1 cellular context compared by ENCODE assay signal in the genomic region with DNA sequence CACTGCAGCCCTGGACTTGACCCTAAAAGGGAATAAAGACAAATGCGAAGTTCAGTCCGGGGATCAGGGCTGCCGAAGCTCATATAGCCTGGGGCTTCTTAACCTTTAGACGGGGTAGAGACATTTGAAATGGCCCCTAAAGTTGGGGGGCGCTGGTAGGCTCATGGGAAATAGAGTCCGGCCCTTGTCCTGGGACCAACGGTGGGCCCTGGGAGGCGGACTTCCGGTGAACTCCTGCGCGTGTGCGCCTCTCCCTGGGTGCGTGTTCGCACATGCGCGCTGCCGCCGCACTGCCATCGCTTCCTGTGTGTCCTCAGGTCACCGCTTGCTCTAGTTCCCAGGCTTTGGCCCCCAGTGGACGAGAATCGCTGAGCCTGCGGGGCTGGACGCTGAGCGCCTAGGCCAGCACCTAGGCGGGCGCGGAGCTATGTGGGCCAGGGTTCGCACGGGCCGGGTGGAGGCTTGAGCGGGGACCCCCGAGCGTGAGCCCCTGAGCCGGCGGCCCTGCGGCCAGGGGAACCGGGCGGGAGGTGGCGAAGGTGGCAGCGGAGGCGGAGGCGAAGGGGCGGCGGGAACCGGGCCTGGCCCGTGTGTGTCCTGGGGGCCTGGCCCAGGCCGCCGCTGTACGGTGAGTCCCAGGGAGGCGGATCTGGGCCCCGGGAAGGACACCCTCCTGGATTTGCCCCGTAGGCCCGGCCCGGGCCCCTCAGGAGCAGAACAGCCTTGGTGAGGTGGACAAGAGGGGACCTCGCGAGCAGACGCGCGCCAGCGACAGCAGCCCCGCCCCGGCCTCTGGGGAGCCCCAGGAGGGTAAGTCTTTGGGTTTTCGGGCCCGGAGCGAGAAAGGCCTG.
A peak's percentile ranks its signal among the peaks of the same experiment; 100 is the strongest.
TF ChIP-seq lines count a peak whose summit lies in the region.

No MANE protein-coding gene starts in this region.

TF ChIP-seq in HepG2, 621 proteins besides CTCF, POLR2A, EP300 and RAD21 (continued from another document and continues in another):
- TF ChIP-seq, protein P1, sequence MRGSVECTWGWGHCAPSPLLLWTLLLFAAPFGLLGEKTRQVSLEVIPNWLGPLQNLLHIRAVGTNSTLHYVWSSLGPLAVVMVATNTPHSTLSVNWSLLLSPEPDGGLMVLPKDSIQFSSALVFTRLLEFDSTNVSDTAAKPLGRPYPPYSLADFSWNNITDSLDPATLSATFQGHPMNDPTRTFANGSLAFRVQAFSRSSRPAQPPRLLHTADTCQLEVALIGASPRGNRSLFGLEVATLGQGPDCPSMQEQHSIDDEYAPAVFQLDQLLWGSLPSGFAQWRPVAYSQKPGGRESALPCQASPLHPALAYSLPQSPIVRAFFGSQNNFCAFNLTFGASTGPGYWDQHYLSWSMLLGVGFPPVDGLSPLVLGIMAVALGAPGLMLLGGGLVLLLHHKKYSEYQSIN (CRISPR knock-in tag; IDR thresholded peaks at IDR 0.05; ENCODE audit: borderline replicate concordance) = no peak
- TF ChIP-seq CEBPB (IDR thresholded peaks at IDR 0.05; ENCODE audit: borderline replicate concordance, low read depth, low read length) = no peak
- TF ChIP-seq GATAD2A (CRISPR knock-in tag; IDR thresholded peaks at IDR 0.05) = peak; percentile 33; the same call in 1 of the 2 replicates
- TF ChIP-seq SRY (CRISPR knock-in tag; IDR thresholded peaks at IDR 0.05) = peak; percentile 75; the same call in 1 of the 2 replicates
- TF ChIP-seq ZNF816 (CRISPR knock-in tag; IDR thresholded peaks at IDR 0.05; ENCODE audit: borderline replicate concordance) = no peak
- no peak for TF ChIP-seq ZBTB20 (CRISPR knock-in tag; IDR thresholded peaks at IDR 0.05; ENCODE audit: borderline replicate concordance, low read depth)
- peak; percentile 31; the same call in 1 of the 2 replicates for TF ChIP-seq STAG1 (CRISPR knock-in tag; IDR thresholded peaks at IDR 0.05)
- TF ChIP-seq PAWR (CRISPR knock-in tag; IDR thresholded peaks at IDR 0.05; ENCODE audit: borderline replicate concordance) = no peak
- TF ChIP-seq NFKBIZ (CRISPR knock-in tag; IDR thresholded peaks at IDR 0.05) = no peak
- no peak for TF ChIP-seq KMT2A (CRISPR knock-in tag; IDR thresholded peaks at IDR 0.05)
- TF ChIP-seq, protein P2, sequence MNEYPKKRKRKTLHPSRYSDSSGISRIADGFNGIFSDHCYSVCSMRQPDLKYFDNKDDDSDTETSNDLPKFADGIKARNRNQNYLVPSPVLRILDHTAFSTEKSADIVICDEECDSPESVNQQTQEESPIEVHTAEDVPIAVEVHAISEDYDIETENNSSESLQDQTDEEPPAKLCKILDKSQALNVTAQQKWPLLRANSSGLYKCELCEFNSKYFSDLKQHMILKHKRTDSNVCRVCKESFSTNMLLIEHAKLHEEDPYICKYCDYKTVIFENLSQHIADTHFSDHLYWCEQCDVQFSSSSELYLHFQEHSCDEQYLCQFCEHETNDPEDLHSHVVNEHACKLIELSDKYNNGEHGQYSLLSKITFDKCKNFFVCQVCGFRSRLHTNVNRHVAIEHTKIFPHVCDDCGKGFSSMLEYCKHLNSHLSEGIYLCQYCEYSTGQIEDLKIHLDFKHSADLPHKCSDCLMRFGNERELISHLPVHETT (CRISPR knock-in tag; conservative IDR thresholded peaks at IDR 0.05) = peak; percentile 44; the same call in 1 of the 2 replicates
- TF ChIP-seq MAFG (CRISPR knock-in tag; IDR thresholded peaks at IDR 0.05) = no peak
- TF ChIP-seq, protein P3, sequence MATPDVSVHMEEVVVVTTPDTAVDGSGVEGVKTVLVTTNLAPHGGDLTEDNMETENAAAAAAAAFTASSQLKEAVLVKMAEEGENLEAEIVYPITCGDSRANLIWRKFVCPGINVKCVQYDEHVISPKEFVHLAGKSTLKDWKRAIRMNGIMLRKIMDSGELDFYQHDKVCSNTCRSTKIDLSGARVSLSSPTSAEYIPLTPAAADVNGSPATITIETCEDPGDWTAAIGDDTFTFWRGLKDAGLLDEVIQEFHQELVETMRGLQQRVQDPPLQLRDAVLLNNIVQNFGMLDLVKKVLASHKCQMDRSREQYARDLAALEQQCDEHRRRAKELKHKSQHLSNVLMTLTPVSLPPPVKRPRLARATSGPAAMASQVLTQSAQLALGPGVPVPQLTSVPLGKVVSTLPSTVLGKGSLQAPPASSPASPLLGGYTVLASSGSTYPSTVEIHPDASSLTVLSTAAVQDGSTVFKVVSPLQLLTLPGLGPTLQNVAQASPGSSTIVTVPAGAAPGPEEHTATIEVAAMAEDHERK (CRISPR knock-in tag; IDR thresholded peaks at IDR 0.05; ENCODE audit: low read depth) = no peak
- TF ChIP-seq, protein P4, sequence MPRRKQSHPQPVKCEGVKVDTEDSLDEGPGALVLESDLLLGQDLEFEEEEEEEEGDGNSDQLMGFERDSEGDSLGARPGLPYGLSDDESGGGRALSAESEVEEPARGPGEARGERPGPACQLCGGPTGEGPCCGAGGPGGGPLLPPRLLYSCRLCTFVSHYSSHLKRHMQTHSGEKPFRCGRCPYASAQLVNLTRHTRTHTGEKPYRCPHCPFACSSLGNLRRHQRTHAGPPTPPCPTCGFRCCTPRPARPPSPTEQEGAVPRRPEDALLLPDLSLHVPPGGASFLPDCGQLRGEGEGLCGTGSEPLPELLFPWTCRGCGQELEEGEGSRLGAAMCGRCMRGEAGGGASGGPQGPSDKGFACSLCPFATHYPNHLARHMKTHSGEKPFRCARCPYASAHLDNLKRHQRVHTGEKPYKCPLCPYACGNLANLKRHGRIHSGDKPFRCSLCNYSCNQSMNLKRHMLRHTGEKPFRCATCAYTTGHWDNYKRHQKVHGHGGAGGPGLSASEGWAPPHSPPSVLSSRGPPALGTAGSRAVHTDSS (CRISPR knock-in tag; conservative IDR thresholded peaks at IDR 0.05) = no peak
- TF ChIP-seq RARG (CRISPR knock-in tag; IDR thresholded peaks at IDR 0.05; ENCODE audit: low read depth) = no peak
- TF ChIP-seq ZNF160 (CRISPR knock-in tag; IDR thresholded peaks at IDR 0.05) = peak; percentile 59; the same call in 1 of the 2 replicates
- TF ChIP-seq, protein P5, sequence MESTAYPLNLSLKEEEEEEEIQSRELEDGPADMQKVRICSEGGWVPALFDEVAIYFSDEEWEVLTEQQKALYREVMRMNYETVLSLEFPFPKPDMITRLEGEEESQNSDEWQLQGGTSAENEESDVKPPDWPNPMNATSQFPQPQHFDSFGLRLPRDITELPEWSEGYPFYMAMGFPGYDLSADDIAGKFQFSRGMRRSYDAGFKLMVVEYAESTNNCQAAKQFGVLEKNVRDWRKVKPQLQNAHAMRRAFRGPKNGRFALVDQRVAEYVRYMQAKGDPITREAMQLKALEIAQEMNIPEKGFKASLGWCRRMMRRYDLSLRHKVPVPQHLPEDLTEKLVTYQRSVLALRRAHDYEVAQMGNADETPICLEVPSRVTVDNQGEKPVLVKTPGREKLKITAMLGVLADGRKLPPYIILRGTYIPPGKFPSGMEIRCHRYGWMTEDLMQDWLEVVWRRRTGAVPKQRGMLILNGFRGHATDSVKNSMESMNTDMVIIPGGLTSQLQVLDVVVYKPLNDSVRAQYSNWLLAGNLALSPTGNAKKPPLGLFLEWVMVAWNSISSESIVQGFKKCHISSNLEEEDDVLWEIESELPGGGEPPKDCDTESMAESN (CRISPR knock-in tag; conservative IDR thresholded peaks at IDR 0.05) = peak; percentile 73
- TF ChIP-seq ZNF30 (CRISPR knock-in tag; IDR thresholded peaks at IDR 0.05) = no peak
- no peak for TF ChIP-seq KDM4B (CRISPR knock-in tag; IDR thresholded peaks at IDR 0.05)
- TF ChIP-seq, protein P6, sequence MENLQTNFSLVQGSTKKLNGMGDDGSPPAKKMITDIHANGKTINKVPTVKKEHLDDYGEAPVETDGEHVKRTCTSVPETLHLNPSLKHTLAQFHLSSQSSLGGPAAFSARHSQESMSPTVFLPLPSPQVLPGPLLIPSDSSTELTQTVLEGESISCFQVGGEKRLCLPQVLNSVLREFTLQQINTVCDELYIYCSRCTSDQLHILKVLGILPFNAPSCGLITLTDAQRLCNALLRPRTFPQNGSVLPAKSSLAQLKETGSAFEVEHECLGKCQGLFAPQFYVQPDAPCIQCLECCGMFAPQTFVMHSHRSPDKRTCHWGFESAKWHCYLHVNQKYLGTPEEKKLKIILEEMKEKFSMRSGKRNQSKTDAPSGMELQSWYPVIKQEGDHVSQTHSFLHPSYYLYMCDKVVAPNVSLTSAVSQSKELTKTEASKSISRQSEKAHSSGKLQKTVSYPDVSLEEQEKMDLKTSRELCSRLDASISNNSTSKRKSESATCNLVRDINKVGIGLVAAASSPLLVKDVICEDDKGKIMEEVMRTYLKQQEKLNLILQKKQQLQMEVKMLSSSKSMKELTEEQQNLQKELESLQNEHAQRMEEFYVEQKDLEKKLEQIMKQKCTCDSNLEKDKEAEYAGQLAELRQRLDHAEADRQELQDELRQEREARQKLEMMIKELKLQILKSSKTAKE (CRISPR knock-in tag; IDR thresholded peaks at IDR 0.05; ENCODE audit: borderline replicate concordance) = no peak
- TF ChIP-seq, protein P7, sequence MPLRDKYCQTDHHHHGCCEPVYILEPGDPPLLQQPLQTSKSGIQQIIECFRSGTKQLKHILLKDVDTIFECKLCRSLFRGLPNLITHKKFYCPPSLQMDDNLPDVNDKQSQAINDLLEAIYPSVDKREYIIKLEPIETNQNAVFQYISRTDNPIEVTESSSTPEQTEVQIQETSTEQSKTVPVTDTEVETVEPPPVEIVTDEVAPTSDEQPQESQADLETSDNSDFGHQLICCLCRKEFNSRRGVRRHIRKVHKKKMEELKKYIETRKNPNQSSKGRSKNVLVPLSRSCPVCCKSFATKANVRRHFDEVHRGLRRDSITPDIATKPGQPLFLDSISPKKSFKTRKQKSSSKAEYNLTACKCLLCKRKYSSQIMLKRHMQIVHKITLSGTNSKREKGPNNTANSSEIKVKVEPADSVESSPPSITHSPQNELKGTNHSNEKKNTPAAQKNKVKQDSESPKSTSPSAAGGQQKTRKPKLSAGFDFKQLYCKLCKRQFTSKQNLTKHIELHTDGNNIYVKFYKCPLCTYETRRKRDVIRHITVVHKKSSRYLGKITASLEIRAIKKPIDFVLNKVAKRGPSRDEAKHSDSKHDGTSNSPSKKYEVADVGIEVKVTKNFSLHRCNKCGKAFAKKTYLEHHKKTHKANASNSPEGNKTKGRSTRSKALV (CRISPR knock-in tag; IDR thresholded peaks at IDR 0.05) = peak; percentile 62; the same call in 1 of the 2 replicates
- TF ChIP-seq, protein P8, sequence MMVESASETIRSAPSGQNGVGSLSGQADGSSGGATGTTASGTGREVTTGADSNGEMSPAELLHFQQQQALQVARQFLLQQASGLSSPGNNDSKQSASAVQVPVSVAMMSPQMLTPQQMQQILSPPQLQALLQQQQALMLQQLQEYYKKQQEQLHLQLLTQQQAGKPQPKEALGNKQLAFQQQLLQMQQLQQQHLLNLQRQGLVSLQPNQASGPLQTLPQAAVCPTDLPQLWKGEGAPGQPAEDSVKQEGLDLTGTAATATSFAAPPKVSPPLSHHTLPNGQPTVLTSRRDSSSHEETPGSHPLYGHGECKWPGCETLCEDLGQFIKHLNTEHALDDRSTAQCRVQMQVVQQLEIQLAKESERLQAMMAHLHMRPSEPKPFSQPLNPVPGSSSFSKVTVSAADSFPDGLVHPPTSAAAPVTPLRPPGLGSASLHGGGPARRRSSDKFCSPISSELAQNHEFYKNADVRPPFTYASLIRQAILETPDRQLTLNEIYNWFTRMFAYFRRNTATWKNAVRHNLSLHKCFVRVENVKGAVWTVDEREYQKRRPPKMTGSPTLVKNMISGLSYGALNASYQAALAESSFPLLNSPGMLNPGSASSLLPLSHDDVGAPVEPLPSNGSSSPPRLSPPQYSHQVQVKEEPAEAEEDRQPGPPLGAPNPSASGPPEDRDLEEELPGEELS (CRISPR knock-in tag; IDR thresholded peaks at IDR 0.05) = peak; percentile 16; the same call in 1 of the 2 replicates
- peak; percentile 57; the same call in 1 of the 2 replicates for TF ChIP-seq ZNF224 (CRISPR knock-in tag; IDR thresholded peaks at IDR 0.05)
- TF ChIP-seq ZNF577 (CRISPR knock-in tag; IDR thresholded peaks at IDR 0.05; ENCODE audit: borderline replicate concordance, low read depth) = no peak
- no peak for TF ChIP-seq JDP2 (CRISPR knock-in tag; IDR thresholded peaks at IDR 0.05; ENCODE audit: borderline replicate concordance)
- TF ChIP-seq ZNF382 (CRISPR knock-in tag; IDR thresholded peaks at IDR 0.05; ENCODE audit: borderline replicate concordance) = no peak
- no peak for TF ChIP-seq ZNF841 (CRISPR knock-in tag; IDR thresholded peaks at IDR 0.05; ENCODE audit: borderline replicate concordance)
- no peak for TF ChIP-seq TSC22D2 (CRISPR knock-in tag; IDR thresholded peaks at IDR 0.05; ENCODE audit: borderline replicate concordance)
- TF ChIP-seq TAF15 (IDR thresholded peaks at IDR 0.05; ENCODE audit: low read depth, low read length, poor library complexity, severe bottlenecking) = peak; percentile 17
- TF ChIP-seq, protein P9, sequence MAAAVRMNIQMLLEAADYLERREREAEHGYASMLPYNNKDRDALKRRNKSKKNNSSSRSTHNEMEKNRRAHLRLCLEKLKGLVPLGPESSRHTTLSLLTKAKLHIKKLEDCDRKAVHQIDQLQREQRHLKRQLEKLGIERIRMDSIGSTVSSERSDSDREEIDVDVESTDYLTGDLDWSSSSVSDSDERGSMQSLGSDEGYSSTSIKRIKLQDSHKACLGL (CRISPR knock-in tag; IDR thresholded peaks at IDR 0.05) = peak; percentile 91
- TF ChIP-seq, protein P10, sequence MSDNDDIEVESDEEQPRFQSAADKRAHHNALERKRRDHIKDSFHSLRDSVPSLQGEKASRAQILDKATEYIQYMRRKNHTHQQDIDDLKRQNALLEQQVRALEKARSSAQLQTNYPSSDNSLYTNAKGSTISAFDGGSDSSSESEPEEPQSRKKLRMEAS (IDR thresholded peaks at IDR 0.05) = peak; percentile 65
- no peak for TF ChIP-seq PAX8 (CRISPR knock-in tag; IDR thresholded peaks at IDR 0.05; ENCODE audit: borderline replicate concordance)
- TF ChIP-seq ZNF143 (CRISPR knock-in tag; IDR thresholded peaks at IDR 0.05) = peak; percentile 87
- TF ChIP-seq, protein P11, sequence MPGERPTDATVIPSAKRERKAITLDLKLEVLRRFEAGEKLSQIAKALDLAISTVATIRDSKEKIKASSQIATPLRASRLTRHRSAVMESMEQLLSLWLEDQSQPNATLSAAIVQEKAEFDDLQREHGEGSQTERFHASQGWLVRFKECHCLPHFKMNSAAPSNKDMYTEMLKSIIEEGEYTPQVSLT (CRISPR knock-in tag; IDR thresholded peaks at IDR 0.05; ENCODE audit: borderline replicate concordance, low read depth) = no peak
- TF ChIP-seq SMAD1 (CRISPR knock-in tag; IDR thresholded peaks at IDR 0.05; ENCODE audit: borderline replicate concordance, low read depth) = 0 out of 2 replicates have a peak, but pooled peaks have one; percentile 22
- TF ChIP-seq, protein P12, sequence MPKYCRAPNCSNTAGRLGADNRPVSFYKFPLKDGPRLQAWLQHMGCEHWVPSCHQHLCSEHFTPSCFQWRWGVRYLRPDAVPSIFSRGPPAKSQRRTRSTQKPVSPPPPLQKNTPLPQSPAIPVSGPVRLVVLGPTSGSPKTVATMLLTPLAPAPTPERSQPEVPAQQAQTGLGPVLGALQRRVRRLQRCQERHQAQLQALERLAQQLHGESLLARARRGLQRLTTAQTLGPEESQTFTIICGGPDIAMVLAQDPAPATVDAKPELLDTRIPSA (CRISPR knock-in tag; IDR thresholded peaks at IDR 0.05; ENCODE audit: borderline replicate concordance) = no peak
- no peak for TF ChIP-seq ZNF878 (CRISPR knock-in tag; IDR thresholded peaks at IDR 0.05)
- TF ChIP-seq MAF1 (CRISPR knock-in tag; IDR thresholded peaks at IDR 0.05; ENCODE audit: borderline replicate concordance) = no peak; the same call in 1 of the 2 replicates
- no peak for TF ChIP-seq ZNF615 (CRISPR knock-in tag; IDR thresholded peaks at IDR 0.05; ENCODE audit: borderline replicate concordance)
- no peak for TF ChIP-seq ZNF33A (CRISPR knock-in tag; IDR thresholded peaks at IDR 0.05; ENCODE audit: borderline replicate concordance)
- TF ChIP-seq RFXAP (CRISPR knock-in tag; IDR thresholded peaks at IDR 0.05; ENCODE audit: borderline replicate concordance) = peak; percentile 67
